In the genomic region with DNA sequence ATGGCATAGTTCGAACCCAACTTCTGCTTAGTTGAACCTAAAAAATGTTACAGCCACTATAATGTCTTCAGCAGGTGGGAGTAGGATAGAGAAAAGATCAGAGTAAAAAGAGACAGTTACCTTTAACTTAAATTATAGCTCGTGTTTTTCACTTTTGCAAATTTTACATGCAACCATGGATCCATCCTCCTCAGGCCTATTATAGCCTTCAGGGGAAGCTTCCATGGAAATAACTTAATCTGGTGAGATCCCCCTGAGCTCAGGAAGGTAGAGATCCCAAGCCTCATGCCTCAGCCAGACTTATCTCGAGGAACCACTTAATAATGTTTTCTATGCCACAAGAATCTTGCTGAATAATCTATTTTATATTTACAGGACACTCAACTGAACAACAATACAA, we compare ENCODE assay signal across 26 cellular contexts.
DNase-seq lines count a peak whose midpoint lies in the region; ATAC-seq, FAIRE-seq and TF ChIP-seq lines count a peak whose summit lies in the region.
"Had no signal": no experiment of that assay in that cellular context is flagged by ENCODE, and none has a peak within 500 bp of the region (broad histone marks: within the 10 kb centered on the region; RNA-seq: fewer than 3 reads in every experiment).

No MANE protein-coding gene starts in this region.

- H3K4me3 ChIP-seq in HCT116 (replicated peaks in 1 of 2; ENCODE audit: low read depth in 1 of 2, low read length in 2 of 2) (no peak overlapping the region), K562 (no peak overlapping the region)
- H3K4me3 ChIP-seq: A549, BLaER1, GM12878 had no signal

- POLR2A ChIA-PET in activated CD4-positive, alpha-beta T cell treated with anti-CD3 and anti-CD28 coated beads for 36 hours (lab: Charles Lee) = no interaction called here
- POLR2A ChIA-PET in HCT116 (lab: Charles Lee) (no interaction called here), K562 (lab: Yijun Ruan, JAX) (interaction anchor here (0.6 kb wide), 1 partner anchor 936 kb away, joined by 4 read pairs; no protein-coding TSS in a partner anchor)

- TF ChIP-seq EP300 in K562 (IDR thresholded peaks at IDR 0.05; ENCODE audit: low read length) = no peak

- FAIRE-seq in K562 (lab: Jason Lieb, UNC) = no peak
- FAIRE-seq: A549, GM12878, GM12892, GM18507 had no signal

- TF ChIP-seq POLR2A in HCT116 (IDR thresholded peaks at IDR 0.05; ENCODE audit: borderline replicate concordance, extremely low read depth, insufficient read depth, insufficient read length) = no peak
- no peak for TF ChIP-seq POLR2A in K562 (conservative IDR thresholded peaks at IDR 0.05)

- H3K27me3 ChIP-seq in HCT116 (ENCODE audit: insufficient read depth, low read length) (no peaks in the 10 kb centered on the region), K562 (ENCODE audit: control insufficient read depth in 2 of 2, insufficient read depth in 2 of 2, low read length in 2 of 2) (no peaks in the 10 kb centered on the region)
- H3K27me3 ChIP-seq: BLaER1 had no signal

- TF ChIP-seq RAD21 in HCT116 (IDR thresholded peaks at IDR 0.05; ENCODE audit: low read depth) = no peak
- TF ChIP-seq RAD21 in K562 (CRISPR knock-in tag; conservative IDR thresholded peaks at IDR 0.05 in 1 of 2, IDR thresholded peaks at IDR 0.05 in 1 of 2) = no peak

- no peaks in the 10 kb centered on the region for H3K36me3 ChIP-seq in HCT116 (ENCODE audit: control insufficient read depth in 1 of 2, insufficient read depth in 2 of 2, low read length in 2 of 2)
- H3K36me3 ChIP-seq in K562 (ENCODE audit: control insufficient read depth, insufficient read depth, low read length) = no peaks in the 10 kb centered on the region
- H3K36me3 ChIP-seq: BLaER1 had no signal

- RAD21 ChIA-PET in HCT116 (lab: Charles Lee; ENCODE audit: low non-redundant PET in 1 of 2, low total read pairs in 2 of 2, uncharacterized antibody in 2 of 2, unreplicated experiment in 2 of 2) = no interaction called here

- H3K9me2 ChIP-seq in HCT116 (ENCODE audit: insufficient read depth) = no peaks in the 10 kb centered on the region

- intact Hi-C loops in activated CD4-positive, alpha-beta T cell treated with anti-CD3 and anti-CD28 coated beads, Interleukin-2, amount 10 ng/mL, durations not matched to agents 24 days and 14 days (cut with micrococcal nuclease) = no loop called here
- intact Hi-C loops in activated CD4-positive, alpha-beta T cell treated with anti-CD3 and anti-CD28 coated beads for 36 hours (cut with DNase I, micrococcal nuclease) = no loop called here
- intact Hi-C loops in HCT116 (cut with micrococcal nuclease) = no loop called here
- intact Hi-C loops in K562 (cut with micrococcal nuclease) = no loop called here

- BruUV-seq in HCT116 (replicated peaks; lab: Mats Ljungman, UMichigan) (no TSS peak), K562 (replicated peaks; lab: Mats Ljungman, UMichigan) (no TSS peak)

- no peaks in the 10 kb centered on the region for H3K79me2 ChIP-seq in HCT116 (ENCODE audit: insufficient read depth, low read length)
- H3K79me2 ChIP-seq in K562 (ENCODE audit: control insufficient read depth, insufficient read depth, low read length) = no peaks in the 10 kb centered on the region

- H3K4me1 ChIP-seq in HCT116 (ENCODE audit: control insufficient read depth in 1 of 2, insufficient read depth in 2 of 2, low read length in 2 of 2) (peaks cover 8 to 24% of the 10 kb centered on the region in 2 experiments; a peak in 2 of 4 replicates), K562 (replicated peaks in 1 of 2; ENCODE audit: control insufficient read depth in 2 of 2, insufficient read depth in 2 of 2, low read length in 2 of 2) (no peaks in the 10 kb centered on the region)
- H3K4me1 ChIP-seq: A549, BLaER1 had no signal

- CTCF ChIA-PET in activated CD4-positive, alpha-beta T cell treated with anti-CD3 and anti-CD28 coated beads for 36 hours (lab: Charles Lee) = interaction anchor here (0.6 kb wide), 1 partner anchor 91 kb away, joined by 3 read pairs; no protein-coding TSS in a partner anchor
- CTCF ChIA-PET in HCT116 (lab: Charles Lee) = no interaction called here
- CTCF ChIA-PET in K562 (lab: Yijun Ruan, JAX; ENCODE audit: low intra/inter-chr PET ratio) = interaction anchor here (0.7 kb wide), 1 partner anchor 183 kb away, joined by 4 read pairs; no protein-coding TSS in a partner anchor

- H3K4me2 ChIP-seq in HCT116 (ENCODE audit: low read length) (no peak overlapping the region), K562 (ENCODE audit: insufficient read depth, low read length) (no peak overlapping the region)
- H3K4me2 ChIP-seq: A549, BLaER1 had no signal

- no peak overlapping the region for H3K27ac Mint-ChIP-seq in activated CD4-positive, alpha-beta T cell treated with anti-CD3 and anti-CD28 coated beads, Interleukin-2, amount 10 ng/mL, durations not matched to agents 24 days and 14 days
- no peak overlapping the region for H3K27ac Mint-ChIP-seq in activated CD4-positive, alpha-beta T cell treated with anti-CD3 and anti-CD28 coated beads for 36 hours
- H3K27ac Mint-ChIP-seq: B cell; CD14-positive monocyte; CD4-positive, alpha-beta memory T cell; CD4-positive, CD25-positive, alpha-beta regulatory T cell; CD8-positive, alpha-beta memory T cell had no signal

- TF ChIP-seq CTCF in HCT116 (IDR thresholded peaks at IDR 0.05 in 2 of 3, conservative IDR thresholded peaks at IDR 0.05 in 1 of 3; ENCODE audit: borderline replicate concordance in 1 of 3, insufficient read depth in 1 of 3, low read depth in 2 of 3, low read length in 2 of 3) (no peak), K562 (IDR thresholded peaks at IDR 0.05 in 2 of 3, conservative IDR thresholded peaks at IDR 0.05 in 1 of 3; ENCODE audit: insufficient read depth in 2 of 3, low read depth in 1 of 3, low read length in 3 of 3) (no peak)

- no peaks in the 10 kb centered on the region for H3K9me3 Mint-ChIP-seq in activated CD4-positive, alpha-beta T cell treated with anti-CD3 and anti-CD28 coated beads, Interleukin-2, amount 10 ng/mL, durations not matched to agents 24 days and 14 days
- H3K9me3 Mint-ChIP-seq in activated CD4-positive, alpha-beta T cell treated with anti-CD3 and anti-CD28 coated beads for 36 hours (ENCODE audit: low read depth) = no peaks in the 10 kb centered on the region
- H3K9me3 Mint-ChIP-seq: CD14-positive monocyte; CD4-positive, alpha-beta memory T cell; CD4-positive, CD25-positive, alpha-beta regulatory T cell; CD8-positive, alpha-beta memory T cell had no signal

- H3K27me3 Mint-ChIP-seq in activated CD4-positive, alpha-beta T cell treated with anti-CD3 and anti-CD28 coated beads, Interleukin-2, amount 10 ng/mL, durations not matched to agents 24 days and 14 days = peaks cover 10% of the 10 kb centered on the region
- peaks cover 3% of the 10 kb centered on the region for H3K27me3 Mint-ChIP-seq in activated CD4-positive, alpha-beta T cell treated with anti-CD3 and anti-CD28 coated beads for 36 hours
- H3K27me3 Mint-ChIP-seq: CD4-positive, CD25-positive, alpha-beta regulatory T cell had no signal

- no peaks in the 10 kb centered on the region for H3K36me3 Mint-ChIP-seq in activated CD4-positive, alpha-beta T cell treated with anti-CD3 and anti-CD28 coated beads, Interleukin-2, amount 10 ng/mL, durations not matched to agents 24 days and 14 days (ENCODE audit: low read depth)
- H3K36me3 Mint-ChIP-seq in activated CD4-positive, alpha-beta T cell treated with anti-CD3 and anti-CD28 coated beads for 36 hours (ENCODE audit: low read depth) = no peaks in the 10 kb centered on the region
- H3K36me3 Mint-ChIP-seq: CD14-positive monocyte; CD4-positive, alpha-beta memory T cell; CD4-positive, CD25-positive, alpha-beta regulatory T cell; CD8-positive, alpha-beta memory T cell had no signal

- peak; percentile 34 for DNase-seq in activated CD4-positive, alpha-beta T cell treated with anti-CD3 and anti-CD28 coated beads, Interleukin-2, amount 10 ng/mL, durations not matched to agents 24 days and 14 days
- no peak for DNase-seq in activated CD4-positive, alpha-beta T cell treated with anti-CD3 and anti-CD28 coated beads for 36 hours
- DNase-seq in HCT116 (ENCODE audit: low read depth, low spot score) = no peak
- no peak for DNase-seq in K562 (ENCODE audit: extremely low read depth in 1 of 4, low spot score in 3 of 4)
- no peak for DNase-seq in medulla oblongata (ENCODE audit: extremely low spot score)
- DNase-seq: AML-193; C1 segment of cervical spinal cord; CD4-positive, alpha-beta memory T cell; CD4-positive, CD25-positive, alpha-beta regulatory T cell; CD8-positive, alpha-beta memory T cell; COR-L47; DMS 273 treated with DMSO at 0.1 percent for 48 hours; DMS153; DMS53; DMS79; DND-41; EL; GDM1 had no signal

- peaks cover 2% of the 10 kb centered on the region for H3K4me1 Mint-ChIP-seq in activated CD4-positive, alpha-beta T cell treated with anti-CD3 and anti-CD28 coated beads, Interleukin-2, amount 10 ng/mL, durations not matched to agents 24 days and 14 days
- H3K4me1 Mint-ChIP-seq in activated CD4-positive, alpha-beta T cell treated with anti-CD3 and anti-CD28 coated beads for 36 hours = peaks cover 2% of the 10 kb centered on the region
- H3K4me1 Mint-ChIP-seq: B cell; CD14-positive monocyte; CD4-positive, alpha-beta memory T cell; CD4-positive, CD25-positive, alpha-beta regulatory T cell; CD8-positive, alpha-beta memory T cell had no signal

- 0% methylated on average over 3 of the region's 3 CpGs for WGBS in K562 (ENCODE audit: insufficient coverage, low coverage, missing lambda C conversion rate)

- ATAC-seq in activated CD4-positive, alpha-beta T cell treated with anti-CD3 and anti-CD28 coated beads for 36 hours = no peak
- no peak for ATAC-seq in HCT116
- ATAC-seq in K562 = no peak
- ATAC-seq: A549, GM12878 had no signal

- no peaks in the 10 kb centered on the region for H4K20me1 ChIP-seq in HCT116 (ENCODE audit: insufficient read depth)
- no peaks in the 10 kb centered on the region for H4K20me1 ChIP-seq in K562 (replicated peaks; ENCODE audit: control insufficient read depth, insufficient read depth, low read length)
- H4K20me1 ChIP-seq: BLaER1 had no signal

- H3K9ac ChIP-seq in HCT116 (ENCODE audit: low read length) (no peak overlapping the region), K562 (ENCODE audit: insufficient read depth in 1 of 2, low read depth in 2 of 2, low read length in 2 of 2) (no peak overlapping the region)
- H3K9ac ChIP-seq: BLaER1 had no signal

- no peaks in the 10 kb centered on the region for H3K9me3 ChIP-seq in HCT116 (ENCODE audit: control insufficient read depth in 1 of 2, insufficient read depth in 1 of 2, low read depth in 1 of 2, low read length in 2 of 2)
- H3K9me3 ChIP-seq in K562 (replicated peaks; ENCODE audit: control insufficient read depth, insufficient read depth, low read depth, low read length) = no peaks in the 10 kb centered on the region
- H3K9me3 ChIP-seq: A549, BLaER1 had no signal

- in situ Hi-C loops in K562 (cut with MboI) = no loop called here

- H3K27ac ChIP-seq in HCT116 (ENCODE audit: low read depth, low read length) = no peak overlapping the region
- H3K27ac ChIP-seq in K562 (ENCODE audit: extremely low read depth, low read depth, low read length) = no peak overlapping the region
- H3K27ac ChIP-seq: 22Rv1, A549, BLaER1 had no signal

- H2AFZ ChIP-seq in HCT116 (ENCODE audit: low read depth, low read length, poor library complexity, severe bottlenecking) (peak overlapping the region; percentile 83), K562 (ENCODE audit: low read depth, low read length) (no peak overlapping the region)

- no peaks in the 10 kb centered on the region for H3K9me1 ChIP-seq in K562 (ENCODE audit: control insufficient read depth, insufficient read depth, low read length)

- H3K4me3 Mint-ChIP-seq in activated CD4-positive, alpha-beta T cell treated with anti-CD3 and anti-CD28 coated beads, Interleukin-2, amount 10 ng/mL, durations not matched to agents 24 days and 14 days = no peak overlapping the region
- H3K4me3 Mint-ChIP-seq in activated CD4-positive, alpha-beta T cell treated with anti-CD3 and anti-CD28 coated beads for 36 hours = no peak overlapping the region
- H3K4me3 Mint-ChIP-seq: B cell; CD14-positive monocyte; CD4-positive, alpha-beta memory T cell; CD4-positive, CD25-positive, alpha-beta regulatory T cell; CD8-positive, alpha-beta memory T cell had no signal
